Comparison of ENCODE assay signal across 12 cellular contexts in genomic region chr21:38440746-38441145, GRCh38. TPM values are rescaled to one million over a fixed set of nuclear protein-coding genes. Genes with fewer than 3 reads are reported as not detected.
DNase-seq lines count a peak whose midpoint lies in the region; ATAC-seq, FAIRE-seq and TF ChIP-seq lines count a peak whose summit lies in the region.
"Had no signal": no experiment of that assay in that cellular context is flagged by ENCODE, and none has a peak within 500 bp of the region (broad histone marks: within the 10 kb centered on the region; RNA-seq: fewer than 3 reads in every experiment).

No MANE protein-coding gene starts in this region.

- TF ChIP-seq POLR2A in K562 (conservative IDR thresholded peaks at IDR 0.05) (no peak), upper lobe of left lung (IDR thresholded peaks at IDR 0.05) (no peak), spleen (IDR thresholded peaks at IDR 0.05) (no peak)

- intact Hi-C loops in K562 (cut with micrococcal nuclease), result no loop called here
- intact Hi-C loops in spleen (cut with DNase I; ENCODE audit: low total_unique reads), result no loop called here

- peaks cover 0 to 77% (median 26%) of the 10 kb centered on the region in 11 experiments; a peak in 13 of 22 replicates for H3K36me3 ChIP-seq in BLaER1 treated with 17β-estradiol and CSF1 and Interleukin-3, amounts not matched to agents 10 nM and 100 nM
- H3K36me3 ChIP-seq in K562 (ENCODE audit: control insufficient read depth, insufficient read depth, low read length), result no peaks in the 10 kb centered on the region
- no peaks in the 10 kb centered on the region for H3K36me3 ChIP-seq in mesenchymal stem cell (ENCODE audit: control insufficient read depth in 1 of 2, insufficient read depth in 2 of 2, low read depth in 1 of 2, low read length in 2 of 2)
- no peaks in the 10 kb centered on the region for H3K36me3 ChIP-seq in upper lobe of left lung
- peaks cover 0 to 26% (median 0%) of the 10 kb centered on the region in 6 donors for H3K36me3 ChIP-seq in spleen

- H2BK15ac ChIP-seq in mesenchymal stem cell (ENCODE audit: low read depth, poor library complexity, severe bottlenecking), result no peak overlapping the region

- no peak overlapping the region for H3K23ac ChIP-seq in mesenchymal stem cell (ENCODE audit: low read length in 2 of 2)

- H3K4me3 ChIP-seq in BLaER1 treated with 17β-estradiol and CSF1 and Interleukin-3, amounts not matched to agents 10 nM and 100 nM, result peak overlapping the region in 5 of 10 experiments; percentile 3 to 25 (median 17); a peak in 2 of 20 replicates
- H3K4me3 ChIP-seq in K562 (no peak overlapping the region), mesenchymal stem cell (ENCODE audit: insufficient read depth in 1 of 2, low read depth in 1 of 2, low read length in 2 of 2) (no peak overlapping the region), upper lobe of left lung (no peak overlapping the region), spleen (no peak overlapping the region)
- H3K4me3 ChIP-seq: skin epidermis had no signal

- in situ Hi-C loops in KBM-7 (cut with MboI; ENCODE audit: low pct_unique_long_range_greater_than_20kb, low sequenced_read_pairs), result no loop called here
- in situ Hi-C loops in K562 (cut with MboI), result no loop called here

- TF ChIP-seq CTCF in K562 (IDR thresholded peaks at IDR 0.05 in 2 of 3, conservative IDR thresholded peaks at IDR 0.05 in 1 of 3; ENCODE audit: insufficient read depth in 2 of 3, low read depth in 1 of 3, low read length in 3 of 3) (no peak), upper lobe of left lung (IDR thresholded peaks at IDR 0.05) (no peak), spleen (IDR thresholded peaks at IDR 0.05 in 8 of 11, conservative IDR thresholded peaks at IDR 0.05 in 3 of 11) (no peak)

- CTCF ChIA-PET in K562 (lab: Yijun Ruan, JAX; ENCODE audit: low intra/inter-chr PET ratio), result no interaction called here

- H3K4ac ChIP-seq in mesenchymal stem cell (ENCODE audit: low read depth in 1 of 2, low read length in 2 of 2), result peak overlapping the region in 1 of 2 experiments; percentile 47

- H3K79me1 ChIP-seq in mesenchymal stem cell (replicated peaks; ENCODE audit: low read length, poor library complexity, severe bottlenecking), result no peaks in the 10 kb centered on the region

- TF ChIP-seq EP300 in K562 (IDR thresholded peaks at IDR 0.05; ENCODE audit: low read length) (no peak), upper lobe of left lung (IDR thresholded peaks at IDR 0.05) (no peak)

- no peak overlapping the region for H4K91ac ChIP-seq in mesenchymal stem cell (ENCODE audit: low read length)

- 0% methylated on average over 5 of the region's 5 CpGs for whole genome bisulfite sequencing in K562 (ENCODE audit: insufficient coverage, low coverage, missing lambda C conversion rate)
- 24% methylated on average over 5 of the region's 5 CpGs for WGBS in mesenchymal stem cell
- WGBS in upper lobe of left lung, 2 donors, result 70 to 79% methylated on average over 5 of the region's 5 CpGs
- WGBS in spleen, 5 donors, result 62 to 78% (median 64%) methylated on average over 5 of the region's 5 CpGs

- TF ChIP-seq RAD21 in K562 (CRISPR knock-in tag; conservative IDR thresholded peaks at IDR 0.05 in 1 of 2, IDR thresholded peaks at IDR 0.05 in 1 of 2), result no peak

- H4K20me1 ChIP-seq in BLaER1 treated with 17β-estradiol and CSF1 and Interleukin-3, amounts not matched to agents 10 nM and 100 nM, result no peaks in the 10 kb centered on the region; a peak in 1 of 22 replicates
- peaks cover 21% of the 10 kb centered on the region; the same call in 1 of the 2 replicates for H4K20me1 ChIP-seq in K562 (replicated peaks; ENCODE audit: control insufficient read depth, insufficient read depth, low read length)

- peak; percentile 52 for DNase-seq in KBM-7
- DNase-seq in K562 (ENCODE audit: extremely low read depth in 1 of 4, low spot score in 3 of 4), result peak in 2 of 4 experiments; percentile 34 to 44
- peak; percentile 92 for DNase-seq in mesenchymal stem cell
- DNase-seq in upper lobe of left lung, result no peak
- no peak for DNase-seq in HuH-7 (ENCODE audit: low spot score)
- DNase-seq in spleen, result no peak
- DNase-seq: NCI-H69 had no signal

- no peaks in the 10 kb centered on the region for H3K9me3 ChIP-seq in BLaER1 treated with 17β-estradiol and CSF1 and Interleukin-3, amounts not matched to agents 10 nM and 100 nM (replicated peaks in 1 of 11)
- no peaks in the 10 kb centered on the region for H3K9me3 ChIP-seq in K562 (replicated peaks; ENCODE audit: control insufficient read depth, insufficient read depth, low read depth, low read length)
- H3K9me3 ChIP-seq in mesenchymal stem cell (ENCODE audit: control insufficient read depth, low read length), result no peaks in the 10 kb centered on the region
- no peaks in the 10 kb centered on the region for H3K9me3 ChIP-seq in upper lobe of left lung
- H3K9me3 ChIP-seq in spleen, result no peaks in the 10 kb centered on the region

- peak overlapping the region in 1 of 2 experiments; percentile 37 for H2BK12ac ChIP-seq in mesenchymal stem cell (ENCODE audit: low read length in 2 of 2)

- peak overlapping the region; percentile 81 to 95 (median 92) for H3K4me2 ChIP-seq in BLaER1 treated with 17β-estradiol and CSF1 and Interleukin-3, amounts not matched to agents 10 nM and 100 nM
- H3K4me2 ChIP-seq in K562 (ENCODE audit: insufficient read depth, low read length) (no peak overlapping the region), mesenchymal stem cell (ENCODE audit: low read length, poor library complexity, severe bottlenecking) (no peak overlapping the region)
- H3K4me2 ChIP-seq: KMS-11 had no signal

- H2AK5ac ChIP-seq in mesenchymal stem cell (ENCODE audit: low read length, severe bottlenecking), result no peak overlapping the region

- H3K79me2 ChIP-seq in K562 (ENCODE audit: control insufficient read depth, insufficient read depth, low read length), result no peaks in the 10 kb centered on the region

- H2AFZ ChIP-seq in K562 (ENCODE audit: low read depth, low read length) (no peak overlapping the region), mesenchymal stem cell (ENCODE audit: low read depth, low read length) (no peak overlapping the region)

- peak overlapping the region in 9 of 11 experiments; percentile 51 to 87 (median 81); a peak in 18 of 22 replicates for H3K27ac ChIP-seq in BLaER1 treated with 17β-estradiol and CSF1 and Interleukin-3, amounts not matched to agents 10 nM and 100 nM
- no peak overlapping the region for H3K27ac ChIP-seq in K562 (ENCODE audit: extremely low read depth, low read depth, low read length)
- H3K27ac ChIP-seq in mesenchymal stem cell (ENCODE audit: low read length, poor library complexity, severe bottlenecking), result peak overlapping the region; percentile 55
- H3K27ac ChIP-seq in upper lobe of left lung, result no peak overlapping the region
- H3K27ac ChIP-seq in spleen, result peak overlapping the region in 1 of 8 donors; percentile 60
- H3K27ac ChIP-seq: KMS-11, skin epidermis had no signal

- BruUV-seq in K562 (replicated peaks; lab: Mats Ljungman, UMichigan), result no TSS peak

- POLR2A ChIA-PET in K562 (lab: Yijun Ruan, JAX), result interaction anchor here (0.9 kb wide), 1 partner anchor 18 kb away, joined by 3 read pairs; no protein-coding TSS in a partner anchor

- H4K8ac ChIP-seq in mesenchymal stem cell (ENCODE audit: low read length), result peak overlapping the region; percentile 0

- peak overlapping the region in 9 of 11 experiments; percentile 34 to 78 (median 69); a peak in 17 of 22 replicates for H3K9ac ChIP-seq in BLaER1 treated with 17β-estradiol and CSF1 and Interleukin-3, amounts not matched to agents 10 nM and 100 nM
- no peak overlapping the region for H3K9ac ChIP-seq in K562 (ENCODE audit: insufficient read depth in 1 of 2, low read depth in 2 of 2, low read length in 2 of 2)
- no peak overlapping the region for H3K9ac ChIP-seq in mesenchymal stem cell (ENCODE audit: low read length)
- H3K9ac ChIP-seq: KMS-11 had no signal

- no peak overlapping the region for H3K14ac ChIP-seq in mesenchymal stem cell (ENCODE audit: low read length in 2 of 2)

- no peak overlapping the region for H2BK120ac ChIP-seq in mesenchymal stem cell (ENCODE audit: low read depth, low read length)

- no peak for FAIRE-seq in K562 (lab: Jason Lieb, UNC)

- H3K18ac ChIP-seq in mesenchymal stem cell (ENCODE audit: low read depth in 1 of 2, low read length in 2 of 2), result peak overlapping the region in 1 of 2 experiments; percentile 46

- ATAC-seq in K562 (peak; percentile 70), upper lobe of left lung (ENCODE audit: low FRiP score in 2 of 2) (no peak), HG03432 (IDR thresholded peaks at IDR 0.05; ENCODE audit: unreplicated experiment) (no peak)
- ATAC-seq: activated T-helper 17 cell treated with anti-CD3 and anti-CD28 coated beads, Interleukin-2, amount 50 U/mL, for 72 hours had no signal

- no peaks in the 10 kb centered on the region for H3K9me1 ChIP-seq in K562 (ENCODE audit: control insufficient read depth, insufficient read depth, low read length)

- H3K4me1 ChIP-seq in BLaER1 treated with 17β-estradiol and CSF1 and Interleukin-3, amounts not matched to agents 10 nM and 100 nM, result peaks cover 36 to 99% (median 85%) of the 10 kb centered on the region in 10 experiments
- H3K4me1 ChIP-seq in K562 (replicated peaks in 1 of 2; ENCODE audit: control insufficient read depth in 2 of 2, insufficient read depth in 2 of 2, low read length in 2 of 2) (peaks cover 3 to 4% of the 10 kb centered on the region in 2 experiments; a peak in 1 of 5 replicates), mesenchymal stem cell (ENCODE audit: control insufficient read depth, insufficient read depth, low read depth, low read length) (peaks cover 40% of the 10 kb centered on the region), upper lobe of left lung (peaks cover 24 to 36% (median 35%) of the 10 kb centered on the region in 4 donors), spleen (peaks cover 0 to 42% (median 16%) of the 10 kb centered on the region in 6 donors)

- 0 out of 22 replicates have a peak, but pooled peaks cover 0 to 3% (median 0%) of the 10 kb centered on the region in 11 experiments for H3K27me3 ChIP-seq in BLaER1 treated with 17β-estradiol and CSF1 and Interleukin-3, amounts not matched to agents 10 nM and 100 nM
- peaks cover 20 to 56% of the 10 kb centered on the region in 2 experiments; a peak in 4 of 5 replicates for H3K27me3 ChIP-seq in K562 (ENCODE audit: control insufficient read depth in 2 of 2, insufficient read depth in 2 of 2, low read length in 2 of 2)
- H3K27me3 ChIP-seq in mesenchymal stem cell (ENCODE audit: control insufficient read depth in 1 of 2, insufficient read depth in 1 of 2, low read length in 2 of 2), result no peaks in the 10 kb centered on the region
- H3K27me3 ChIP-seq in upper lobe of left lung, result no peaks in the 10 kb centered on the region
- no peaks in the 10 kb centered on the region for H3K27me3 ChIP-seq in spleen (replicated peaks in 1 of 7)

- H2BK5ac ChIP-seq in mesenchymal stem cell (ENCODE audit: low read depth, low read length, poor library complexity, severe bottlenecking), result peak overlapping the region; percentile 75

RNA-seq across cellular contexts. Expression of gene ERG, which starts 57.5 kb away (rescaled TPM):
- not detected in 2 replicates for total RNA-seq in K562 (2011; cell fraction: chromatin; rRNA removed; ENCODE audit: low replicate concordance)
- total RNA-seq in K562 (2011; cell fraction: nucleolus; rRNA removed), result not detected in 2 replicates
- total RNA-seq in K562 (2011; cell fraction: nucleoplasm; rRNA removed), result not detected in 2 replicates
- not detected in 2 replicates for total RNA-seq in K562 (2014; rRNA removed)
- total RNA-seq in K562 (2014; rRNA removed; fragmentation: Illumina TruSeq; extraction: Trizol), result not detected in 2 replicates
- total RNA-seq in K562 (2015; rRNA removed; fragmentation: Illumina TruSeq; extraction: Trizol), result not detected in 2 replicates
- not detected in 2 replicates for total RNA-seq in K562 (2021)
- not detected in 2 replicates for polyA plus RNA-seq in K562 (2011; rRNA removed)
- 0.07 TPM in 1 of 2 replicates, not detected in the other for polyA plus RNA-seq in K562 (2011; cell fraction: cytosol; rRNA removed)
- 0.30 TPM in 1 of 2 replicates, not detected in the other for polyA plus RNA-seq in K562 (2011; cell fraction: nucleus; rRNA removed)
- 0.03 and 0.07 TPM in 2 replicates for polyA plus RNA-seq in K562 (2012)
- polyA plus RNA-seq in K562 (2014; fragmentation: Illumina TruSeq; extraction: Trizol), result not detected in 2 replicates
- under 1 TPM in 1 of 2 experiments, not detected in 1; 0.06 TPM for polyA plus RNA-seq in K562 (2014; fragmentation: Nextera tagmentation; extraction: Ambion mirVana)
- polyA plus RNA-seq in K562 (2014; rRNA removed), result not detected in 2 replicates
- polyA minus RNA-seq in K562 (2011; rRNA and poly(A)+ RNA removed), result not detected in 2 replicates
- polyA minus RNA-seq in K562 (2011; cell fraction: cytosol; rRNA and poly(A)+ RNA removed), result not detected in 2 replicates
- polyA minus RNA-seq in K562 (2011; cell fraction: nucleus; rRNA and poly(A)+ RNA removed), result not detected in 2 replicates
- 0.48 TPM for polyA plus RNA-seq in mesenchymal stem cell (2013, experiment 1 of 2)
- 0.45 TPM for polyA plus RNA-seq in mesenchymal stem cell (2013, experiment 2 of 2)
- total RNA-seq in upper lobe of left lung, result 10 to 100 TPM; 14.7 to 38.9 (median 18.1) TPM
- 10 to 100 TPM; 51.7 to 93.8 (median 65.0) TPM for total RNA-seq in spleen
- polyA plus RNA-seq in spleen, result 10 to 100 TPM in 2 of 3 donors, 1 to 10 TPM in 1; 7.3 to 20.7 (median 11.2) TPM
- total RNA-seq: activated T-helper 17 cell treated with anti-CD3 and anti-CD28 coated beads, Interleukin-2, amount 50 U/mL, for 72 hours had no signal

Comparison
In these comparisons a context has a peak if more than half of its experiments do, and no peak if none do; other contexts are left out.
1. H3K27ac ChIP-seq: peak in BLaER1 treated with 17β-estradiol and CSF1 and Interleukin-3, amounts not matched to agents 10 nM and 100 nM (9 of 11) and mesenchymal stem cell (single experiment); none in K562 (single experiment) and upper lobe of left lung (0 of 4).
2. H3K4me2 ChIP-seq: peak in BLaER1 treated with 17β-estradiol and CSF1 and Interleukin-3, amounts not matched to agents 10 nM and 100 nM (11 of 11); none in K562 (single experiment) and mesenchymal stem cell (single experiment).
3. H3K9ac ChIP-seq: peak in BLaER1 treated with 17β-estradiol and CSF1 and Interleukin-3, amounts not matched to agents 10 nM and 100 nM (9 of 11); none in K562 (0 of 2) and mesenchymal stem cell (single experiment).
4. DNase-seq: peak in KBM-7 (single experiment) and mesenchymal stem cell (single experiment); none in upper lobe of left lung (0 of 2), HuH-7 (single experiment) and spleen (single experiment).
5. RNA of gene ERG, which starts 57.5 kb away (total RNA-seq): 51.7 to 93.8 TPM in spleen and 14.7 to 38.9 TPM in upper lobe of left lung; not detected in K562; every median in the first group is over 10 times any median in the second.